1 cellular context compared by ENCODE assay signal in the genomic region with DNA sequence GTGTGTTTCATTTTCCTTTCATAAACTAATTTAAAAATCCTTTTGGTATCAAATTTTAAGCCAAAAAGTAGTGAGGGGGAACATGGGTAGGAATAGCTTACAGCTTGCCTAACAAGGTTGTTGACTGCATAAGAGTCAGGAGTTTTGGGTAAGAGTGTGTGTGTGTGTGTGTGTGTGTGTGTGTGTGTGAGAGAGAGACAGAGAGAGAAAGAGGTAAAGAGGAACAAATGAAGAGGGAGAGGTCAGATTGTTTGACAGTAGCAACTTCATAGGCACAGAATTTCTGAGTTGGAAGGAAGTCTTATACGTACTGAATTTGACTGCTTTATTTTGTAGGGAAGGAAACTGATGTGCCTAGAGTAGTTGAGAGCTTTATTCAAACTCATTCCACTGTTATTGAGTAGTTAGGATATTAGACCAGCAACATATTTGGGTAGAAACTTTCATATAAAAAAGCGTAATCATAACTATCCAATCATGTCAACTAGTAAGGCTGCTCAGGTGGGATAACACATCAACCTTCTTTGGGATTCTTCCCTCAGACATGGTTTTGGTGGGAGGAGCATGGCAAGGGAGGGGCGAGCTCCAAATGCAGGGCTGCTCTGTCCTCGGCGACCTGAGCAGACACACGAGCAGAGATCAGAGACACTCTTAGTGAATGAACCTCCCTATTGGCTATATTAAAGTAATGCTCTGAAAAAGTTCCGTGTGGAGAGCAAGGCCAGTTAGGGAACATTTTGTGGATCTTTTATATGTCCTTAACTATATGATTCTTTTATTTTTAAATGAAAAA.
TF ChIP-seq lines count a peak whose summit lies in the region.

No MANE protein-coding gene starts in this region.

TF ChIP-seq in HEK293, 187 proteins besides CTCF, POLR2A, EP300 and RAD21 (continued from another document):
- TF ChIP-seq ZNF449 (tag by site-specific recombination; IDR thresholded peaks at IDR 0.05), result no peak
- TF ChIP-seq ZNF521 (tag by site-specific recombination; IDR thresholded peaks at IDR 0.05), result no peak
- no peak for TF ChIP-seq ZNF670 (tag by site-specific recombination; IDR thresholded peaks at IDR 0.05; ENCODE audit: low read depth)
- TF ChIP-seq ZEB2 (tag by site-specific recombination; IDR thresholded peaks at IDR 0.05), result no peak
- TF ChIP-seq SP3 (tag by site-specific recombination; IDR thresholded peaks at IDR 0.05), result no peak
- TF ChIP-seq, protein P1, sequence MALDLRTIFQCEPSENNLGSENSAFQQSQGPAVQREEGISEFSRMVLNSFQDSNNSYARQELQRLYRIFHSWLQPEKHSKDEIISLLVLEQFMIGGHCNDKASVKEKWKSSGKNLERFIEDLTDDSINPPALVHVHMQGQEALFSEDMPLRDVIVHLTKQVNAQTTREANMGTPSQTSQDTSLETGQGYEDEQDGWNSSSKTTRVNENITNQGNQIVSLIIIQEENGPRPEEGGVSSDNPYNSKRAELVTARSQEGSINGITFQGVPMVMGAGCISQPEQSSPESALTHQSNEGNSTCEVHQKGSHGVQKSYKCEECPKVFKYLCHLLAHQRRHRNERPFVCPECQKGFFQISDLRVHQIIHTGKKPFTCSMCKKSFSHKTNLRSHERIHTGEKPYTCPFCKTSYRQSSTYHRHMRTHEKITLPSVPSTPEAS (tag by site-specific recombination; IDR thresholded peaks at IDR 0.05), result 0 out of 2 replicates have a peak, but pooled peaks have one; percentile 20
- no peak for TF ChIP-seq ZNF404 (tag by site-specific recombination; IDR thresholded peaks at IDR 0.05)
- no peak for TF ChIP-seq ZNF133 (tag by site-specific recombination; IDR thresholded peaks at IDR 0.05)
- no peak for TF ChIP-seq ZNF391 (tag by site-specific recombination; IDR thresholded peaks at IDR 0.05; ENCODE audit: borderline replicate concordance, low read depth)
- no peak for TF ChIP-seq ZNF248 (tag by site-specific recombination; IDR thresholded peaks at IDR 0.05)
- TF ChIP-seq ZNF626 (tag by site-specific recombination; IDR thresholded peaks at IDR 0.05), result no peak
- no peak for TF ChIP-seq ZNF214 (tag by site-specific recombination; IDR thresholded peaks at IDR 0.05; ENCODE audit: borderline replicate concordance)
- TF ChIP-seq MYNN (tag by site-specific recombination; IDR thresholded peaks at IDR 0.05; ENCODE audit: borderline replicate concordance), result peak; percentile 63; the same call in 1 of the 2 replicates
